Comparison of ENCODE assay signal across 21 cellular contexts in genomic region chr1:160584784-160585183, GRCh38. TPM values are rescaled to one million over a fixed set of nuclear protein-coding genes. Genes with fewer than 3 reads are reported as not detected.
DNase-seq lines count a peak whose midpoint lies in the region; ATAC-seq, FAIRE-seq and TF ChIP-seq lines count a peak whose summit lies in the region.
"Had no signal": no experiment of that assay in that cellular context is flagged by ENCODE, and none has a peak within 500 bp of the region (broad histone marks: within the 10 kb centered on the region; RNA-seq: fewer than 3 reads in every experiment).

No MANE protein-coding gene starts in this region.

- CTCF ChIA-PET in activated CD4-positive, alpha-beta T cell treated with anti-CD3 and anti-CD28 coated beads for 36 hours (lab: Charles Lee) = interaction anchor here (1.2 to 2.6 kb wide), 8 partner anchors 9 to 74 kb away, joined by 3 to 7 read pairs (median 3); no protein-coding TSS in a partner anchor

- peak overlapping the region in 2 of 3 donors; percentile 18 to 58 for H3K27ac ChIP-seq in right lobe of liver
- H3K27ac ChIP-seq: 22Rv1; BLaER1 treated with 17β-estradiol and CSF1 and Interleukin-3, amounts not matched to agents 10 nM and 100 nM had no signal

- no peaks in the 10 kb centered on the region for H3K27me3 Mint-ChIP-seq in activated CD4-positive, alpha-beta T cell treated with anti-CD3 and anti-CD28 coated beads for 36 hours
- H3K27me3 Mint-ChIP-seq in activated T-helper 17 cell treated with anti-CD3 and anti-CD28 coated beads, Interleukin-2, amount 50 U/mL, for 72 hours = no peaks in the 10 kb centered on the region

- no peak for DNase-seq in activated CD4-positive, alpha-beta T cell treated with anti-CD3 and anti-CD28 coated beads for 36 hours
- no peak for DNase-seq in activated CD4-positive, alpha-beta T cell treated with anti-CD3 and anti-CD28 coated beads for 4 hours
- DNase-seq in GM12892 (ENCODE audit: insufficient read length) (no peak), right lobe of liver (no peak), mucosa of descending colon (no peak), putamen (ENCODE audit: low spot score) (no peak)
- DNase-seq: Caco-2, KG1, NCI-H1436, NCI-H2029, NCI-H2171, NCI-H446 treated with DMSO at 0.1 percent for 48 hours, NCI-H748 treated with DMSO at 0.1 percent for 48 hours had no signal

- H3K36me3 ChIP-seq in right lobe of liver (no peaks in the 10 kb centered on the region), mucosa of descending colon (ENCODE audit: low read depth) (no peaks in the 10 kb centered on the region)
- H3K36me3 ChIP-seq: BLaER1 treated with 17β-estradiol and CSF1 and Interleukin-3, amounts not matched to agents 10 nM and 100 nM had no signal

- WGBS in right lobe of liver (ENCODE audit: insufficient coverage, low coverage, low lambda C conversion rate, missing lambda C conversion rate) = 21% methylated on average over 1 of the region's 1 CpG

- no peaks in the 10 kb centered on the region for H3K27me3 ChIP-seq in right lobe of liver
- H3K27me3 ChIP-seq: BLaER1 treated with 17β-estradiol and CSF1 and Interleukin-3, amounts not matched to agents 10 nM and 100 nM had no signal

- no peak for TF ChIP-seq POLR2A in GM12892 (IDR thresholded peaks at IDR 0.05; ENCODE audit: low read depth, low read length)
- TF ChIP-seq POLR2A in right lobe of liver (IDR thresholded peaks at IDR 0.05) = no peak

- no peak for ATAC-seq in activated CD4-positive, alpha-beta T cell treated with anti-CD3 and anti-CD28 coated beads for 36 hours
- ATAC-seq in activated T-helper 17 cell treated with anti-CD3 and anti-CD28 coated beads, Interleukin-2, amount 50 U/mL, for 72 hours (replicated peaks) = peak; percentile 35
- ATAC-seq in right lobe of liver (peak; percentile 76 to 87 (median 82)), mucosa of descending colon (no peak), HG03280 (IDR thresholded peaks at IDR 0.05; ENCODE audit: unreplicated experiment) (no peak)
- ATAC-seq: GM23338, HCT116, Panc1 had no signal

- H3K4me3 ChIP-seq in right lobe of liver = no peak overlapping the region
- no peak overlapping the region for H3K4me3 ChIP-seq in mucosa of descending colon
- H3K4me3 ChIP-seq: BLaER1 treated with 17β-estradiol and CSF1 and Interleukin-3, amounts not matched to agents 10 nM and 100 nM; GM23338 had no signal

- H3K9me3 Mint-ChIP-seq in activated CD4-positive, alpha-beta T cell treated with anti-CD3 and anti-CD28 coated beads for 36 hours (ENCODE audit: low read depth) = peaks cover 6% of the 10 kb centered on the region
- H3K9me3 Mint-ChIP-seq in activated T-helper 17 cell treated with anti-CD3 and anti-CD28 coated beads, Interleukin-2, amount 50 U/mL, for 72 hours = peaks cover 3% of the 10 kb centered on the region
- H3K9me3 Mint-ChIP-seq: GM23338 had no signal

- intact Hi-C loops in activated CD4-positive, alpha-beta T cell treated with anti-CD3 and anti-CD28 coated beads for 36 hours (cut with DNase I, micrococcal nuclease) = loop anchor here in 1 of 2 experiments (1.0 kb wide), 1 partner anchor 31 kb away; no protein-coding TSS in a partner anchor
- intact Hi-C loops in right lobe of liver (cut with DNase I) (no loop called here), mucosa of descending colon (cut with DNase I, micrococcal nuclease) (no loop called here)

- peaks cover 47% of the 10 kb centered on the region for H3K4me1 Mint-ChIP-seq in activated CD4-positive, alpha-beta T cell treated with anti-CD3 and anti-CD28 coated beads for 36 hours
- H3K4me1 Mint-ChIP-seq in activated T-helper 17 cell treated with anti-CD3 and anti-CD28 coated beads, Interleukin-2, amount 50 U/mL, for 72 hours = peaks cover 42% of the 10 kb centered on the region

- peak; percentile 67 for FAIRE-seq in GM12892 (lab: Jason Lieb, UNC)

- POLR2A ChIA-PET in activated CD4-positive, alpha-beta T cell treated with anti-CD3 and anti-CD28 coated beads for 36 hours (lab: Charles Lee) = interaction anchor here (0.6 kb wide), 1 partner anchor 97 kb away, joined by 3 read pairs; no protein-coding TSS in a partner anchor

- peaks cover 8% of the 10 kb centered on the region for H3K36me3 Mint-ChIP-seq in activated CD4-positive, alpha-beta T cell treated with anti-CD3 and anti-CD28 coated beads for 36 hours (ENCODE audit: low read depth)
- H3K36me3 Mint-ChIP-seq in activated T-helper 17 cell treated with anti-CD3 and anti-CD28 coated beads, Interleukin-2, amount 50 U/mL, for 72 hours (ENCODE audit: low read depth) = no peaks in the 10 kb centered on the region

- no peak for TF ChIP-seq CTCF in right lobe of liver (IDR thresholded peaks at IDR 0.05)
- no peak for TF ChIP-seq CTCF in mucosa of descending colon (IDR thresholded peaks at IDR 0.05)

- H3K9me3 ChIP-seq in right lobe of liver (no peaks in the 10 kb centered on the region), mucosa of descending colon (no peaks in the 10 kb centered on the region)
- H3K9me3 ChIP-seq: Caco-2 had no signal

- H3K27ac Mint-ChIP-seq in activated CD4-positive, alpha-beta T cell treated with anti-CD3 and anti-CD28 coated beads for 36 hours = peak overlapping the region; percentile 30
- H3K27ac Mint-ChIP-seq in activated T-helper 17 cell treated with anti-CD3 and anti-CD28 coated beads, Interleukin-2, amount 50 U/mL, for 72 hours = no peak overlapping the region
- H3K27ac Mint-ChIP-seq: GM23338 had no signal

- peaks cover 0 to 18% (median 6%) of the 10 kb centered on the region in 4 donors for H3K4me1 ChIP-seq in right lobe of liver
- no peaks in the 10 kb centered on the region for H3K4me1 ChIP-seq in mucosa of descending colon (ENCODE audit: low read depth)

- H3K4me3 Mint-ChIP-seq in activated CD4-positive, alpha-beta T cell treated with anti-CD3 and anti-CD28 coated beads for 36 hours = no peak overlapping the region
- peak overlapping the region; percentile 65 for H3K4me3 Mint-ChIP-seq in activated T-helper 17 cell treated with anti-CD3 and anti-CD28 coated beads, Interleukin-2, amount 50 U/mL, for 72 hours
- H3K4me3 Mint-ChIP-seq: GM23338 had no signal

RNA-seq across cellular contexts. Expression of gene CD84, which starts 5.5 kb away (rescaled TPM):
- total RNA-seq in activated CD4-positive, alpha-beta T cell treated with anti-CD3 and anti-CD28 coated beads for 36 hours = 10 to 100 TPM; 14.8 to 17.8 TPM
- polyA plus RNA-seq in GM12892 (2012; ENCODE audit: missing spikeins) = 18.7 TPM
- total RNA-seq in activated T-helper 17 cell treated with anti-CD3 and anti-CD28 coated beads, Interleukin-2, amount 50 U/mL, for 72 hours = 10 to 100 TPM; 15.7 to 37.3 TPM
- 10 to 100 TPM in 1 of 6 experiments, 1 to 10 TPM in 5; 2.4 to 11.1 (median 3.4) TPM for total RNA-seq in right lobe of liver
- total RNA-seq in mucosa of descending colon = 1 to 10 TPM; 3.8 to 7.3 (median 6.6) TPM
- total RNA-seq: Caco-2, GM23338, SK-MEL-5 had no signal
- polyA plus RNA-seq: GM23338 had no signal

Comparison
In these comparisons a context has a peak if more than half of its experiments do, and no peak if none do; other contexts are left out.
1. ATAC-seq: peak in activated T-helper 17 cell treated with anti-CD3 and anti-CD28 coated beads, Interleukin-2, amount 50 U/mL, for 72 hours (single experiment) and right lobe of liver (4 of 4); none in activated CD4-positive, alpha-beta T cell treated with anti-CD3 and anti-CD28 coated beads for 36 hours (single experiment), mucosa of descending colon (single experiment) and HG03280 (single experiment).